8 cellular contexts compared by ENCODE assay signal in genomic region chr4:81030617-81031388, GRCh38. TPM values are rescaled to one million over a fixed set of nuclear protein-coding genes. Genes with fewer than 3 reads are reported as not detected.
DNase-seq lines count a peak whose midpoint lies in the region; ATAC-seq, FAIRE-seq and TF ChIP-seq lines count a peak whose summit lies in the region.

A gene with protein sequence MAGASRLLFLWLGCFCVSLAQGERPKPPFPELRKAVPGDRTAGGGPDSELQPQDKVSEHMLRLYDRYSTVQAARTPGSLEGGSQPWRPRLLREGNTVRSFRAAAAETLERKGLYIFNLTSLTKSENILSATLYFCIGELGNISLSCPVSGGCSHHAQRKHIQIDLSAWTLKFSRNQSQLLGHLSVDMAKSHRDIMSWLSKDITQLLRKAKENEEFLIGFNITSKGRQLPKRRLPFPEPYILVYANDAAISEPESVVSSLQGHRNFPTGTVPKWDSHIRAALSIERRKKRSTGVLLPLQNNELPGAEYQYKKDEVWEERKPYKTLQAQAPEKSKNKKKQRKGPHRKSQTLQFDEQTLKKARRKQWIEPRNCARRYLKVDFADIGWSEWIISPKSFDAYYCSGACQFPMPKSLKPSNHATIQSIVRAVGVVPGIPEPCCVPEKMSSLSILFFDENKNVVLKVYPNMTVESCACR (plus strand): TSS chr4:81030708. CDS start chr4:81031285, 577 bp downstream.

- no peaks in the 10 kb centered on the region for H3K79me2 ChIP-seq in astrocyte (ENCODE audit: insufficient read depth, low read length)

- H3K4me1 Mint-ChIP-seq in astrocyte (ENCODE audit: low read depth, unreplicated experiment) (peaks cover 6% of the 10 kb centered on the region), immature natural killer cell (peaks cover 11 to 21% of the 10 kb centered on the region in 2 donors)
- peaks cover 22 to 23% of the 10 kb centered on the region in 2 donors for H3K4me1 Mint-ChIP-seq in stimulated activated naive B cell treated with anti-CD40 and anti-IgM and Interleukin-4, amounts not matched to agents 10 μg/mL and 1 μg/mL and 100 μg/mL, for 72 hours

- H3K36me3 Mint-ChIP-seq in astrocyte (ENCODE audit: low read depth, unreplicated experiment) (peaks cover 3% of the 10 kb centered on the region), immature natural killer cell (no peaks in the 10 kb centered on the region)
- H3K36me3 Mint-ChIP-seq in stimulated activated naive B cell treated with anti-CD40 and anti-IgM and Interleukin-4, amounts not matched to agents 10 μg/mL and 1 μg/mL and 100 μg/mL, for 72 hours: no peaks in the 10 kb centered on the region

- H3K9ac ChIP-seq in astrocyte (ENCODE audit: low read length): no peak within 1 kb of the TSS

- H3K27ac ChIP-seq in astrocyte (ENCODE audit: low read depth, low read length): no peak within 1 kb of the TSS

- no peaks in the 10 kb centered on the region for H4K20me1 ChIP-seq in astrocyte (ENCODE audit: insufficient read depth, low read length)

- no peaks in the 10 kb centered on the region for H3K9me3 ChIP-seq in astrocyte (ENCODE audit: insufficient read depth, low read depth, low read length)

- H3K36me3 ChIP-seq in astrocyte (ENCODE audit: insufficient read depth, low read length): no peaks in the 10 kb centered on the region

- peak; percentile 59 for DNase-seq in DMS79 treated with DMSO at 0.1 percent for 48 hours (lab: John Stamatoyannopoulos, UW)
- DNase-seq in KBM-7: peak; percentile 23
- DNase-seq in astrocyte (ENCODE audit: low read depth): peak; percentile 23
- DNase-seq in immature natural killer cell: peak in 2 of 3 donors; percentile 3 to 9
- DNase-seq in stimulated activated naive B cell treated with anti-CD40 and anti-IgM and Interleukin-4, amounts not matched to agents 10 μg/mL and 1 μg/mL and 100 μg/mL, for 72 hours: peak; percentile 6
- DNase-seq in NOMO-1 treated with dmso at 0.1 percent for 144 hours (lab: John Stamatoyannopoulos, UW; ENCODE audit: unreplicated experiment): no peak
- DNase-seq in Ammon's horn (ENCODE audit: low spot score): no peak

- H2AFZ ChIP-seq in astrocyte (ENCODE audit: low read depth, low read length): peak within 1 kb of the TSS; percentile 65

- ATAC-seq in stimulated activated naive B cell treated with anti-CD40 and anti-IgM and Interleukin-4, amounts not matched to agents 10 μg/mL and 1 μg/mL and 100 μg/mL, for 72 hours (replicated peaks): peak; percentile 64 to 70
- no peak for ATAC-seq in HG03442 (IDR thresholded peaks at IDR 0.05; ENCODE audit: unreplicated experiment)

- in situ Hi-C loops in KBM-7 (cut with MboI; ENCODE audit: low pct_unique_long_range_greater_than_20kb, low sequenced_read_pairs): loop anchor here (25.0 kb wide), 1 partner anchor 669 kb away; no protein-coding TSS in a partner anchor

- H3K27me3 ChIP-seq in astrocyte (ENCODE audit: insufficient read depth, low read length): peaks cover 60% of the 10 kb centered on the region

- H3K9me3 Mint-ChIP-seq in astrocyte (ENCODE audit: unreplicated experiment) (peaks cover 6% of the 10 kb centered on the region), immature natural killer cell (peaks cover 0 to 1% (median 0%) of the 10 kb centered on the region in 6 donors)
- no peaks in the 10 kb centered on the region for H3K9me3 Mint-ChIP-seq in stimulated activated naive B cell treated with anti-CD40 and anti-IgM and Interleukin-4, amounts not matched to agents 10 μg/mL and 1 μg/mL and 100 μg/mL, for 72 hours

- H3K27ac Mint-ChIP-seq in astrocyte (ENCODE audit: unreplicated experiment): no peak within 1 kb of the TSS
- no peak within 1 kb of the TSS for H3K27ac Mint-ChIP-seq in immature natural killer cell
- peak within 1 kb of the TSS; percentile 87 for H3K27ac Mint-ChIP-seq in stimulated activated naive B cell treated with anti-CD40 and anti-IgM and Interleukin-4, amounts not matched to agents 10 μg/mL and 1 μg/mL and 100 μg/mL, for 72 hours

- H3K4me3 Mint-ChIP-seq in astrocyte (ENCODE audit: unreplicated experiment) (peak within 1 kb of the TSS; percentile 89), immature natural killer cell (peak within 1 kb of the TSS; percentile 65 to 86 (median 82))
- peak within 1 kb of the TSS; percentile 90 to 94 for H3K4me3 Mint-ChIP-seq in stimulated activated naive B cell treated with anti-CD40 and anti-IgM and Interleukin-4, amounts not matched to agents 10 μg/mL and 1 μg/mL and 100 μg/mL, for 72 hours

- TF ChIP-seq CTCF in astrocyte (IDR thresholded peaks at IDR 0.05; ENCODE audit: insufficient read depth, low read depth, low read length): no peak

- peak within 1 kb of the TSS; percentile 57 for H3K4me3 ChIP-seq in astrocyte (ENCODE audit: insufficient read depth, low read depth, low read length)

- peaks cover 80% of the 10 kb centered on the region for H3K27me3 Mint-ChIP-seq in astrocyte (ENCODE audit: low read depth, unreplicated experiment)
- peaks cover 11 to 44% (median 21%) of the 10 kb centered on the region in 3 donors for H3K27me3 Mint-ChIP-seq in immature natural killer cell (ENCODE audit: low read depth in 3 of 3)
- H3K27me3 Mint-ChIP-seq in stimulated activated naive B cell treated with anti-CD40 and anti-IgM and Interleukin-4, amounts not matched to agents 10 μg/mL and 1 μg/mL and 100 μg/mL, for 72 hours: peaks cover 29 to 37% of the 10 kb centered on the region in 2 donors

- no peak for FAIRE-seq in astrocyte (lab: Jason Lieb, UNC)

- peaks cover 5% of the 10 kb centered on the region for H3K4me1 ChIP-seq in astrocyte (ENCODE audit: insufficient read depth, low read length)

- peak within 1 kb of the TSS; percentile 90 for H3K4me2 ChIP-seq in astrocyte (ENCODE audit: low read length)

RNA-seq across cellular contexts. Expression of the gene that starts here (rescaled TPM):
- total RNA-seq in astrocyte: not detected in 2 replicates
- under 1 TPM in 1 of 3 donors, not detected in 2; 0.10 TPM for polyA plus RNA-seq in immature natural killer cell

Comparison
In these comparisons a context has a peak if more than half of its experiments do, and no peak if none do; other contexts are left out.
1. Peak in DNase-seq, H3K4me3 ChIP-seq and H3K4me2 ChIP-seq in astrocyte; RNA of the gene not detected or under 1 TPM.
2. Peak in DNase-seq in immature natural killer cell; RNA of the gene not detected or under 1 TPM.
3. DNase-seq: peak in DMS79 treated with DMSO at 0.1 percent for 48 hours (single experiment), KBM-7 (single experiment) and stimulated activated naive B cell treated with anti-CD40 and anti-IgM and Interleukin-4, amounts not matched to agents 10 μg/mL and 1 μg/mL and 100 μg/mL, for 72 hours (single experiment); none in NOMO-1 treated with dmso at 0.1 percent for 144 hours (single experiment) and Ammon's horn (single experiment).
4. Peak in every context shown above with its lines, with median percentiles within 50 percentile points of each other: H3K4me3 Mint-ChIP-seq.